ENCODE assay signal across 8 cellular contexts in the genomic region with DNA sequence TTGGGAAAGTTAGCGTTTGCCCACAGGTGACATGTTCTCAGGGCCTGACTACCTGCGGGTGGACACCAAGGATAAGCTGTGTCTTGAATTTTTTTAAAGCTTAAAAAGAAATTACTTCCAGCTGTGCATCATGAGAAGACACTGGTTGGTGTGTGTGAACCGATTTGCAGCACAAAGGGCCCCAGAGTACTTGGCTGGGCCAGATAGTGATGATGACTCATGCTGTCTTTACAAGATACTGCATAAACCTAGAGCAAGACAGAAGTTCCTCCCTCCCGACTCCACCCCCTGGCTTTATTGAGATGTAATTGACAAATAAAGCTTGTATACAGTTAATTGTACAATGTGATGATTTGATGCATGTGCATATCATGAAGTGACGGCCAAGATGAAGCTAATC.
DNase-seq lines count a peak whose midpoint lies in the region; TF ChIP-seq lines count a peak whose summit lies in the region.

No MANE protein-coding gene starts in this region.

- H3K36me3 ChIP-seq in NT2/D1 (ENCODE audit: insufficient read depth, insufficient read length, low read length): no peaks in the 10 kb centered on the region

- H3K27me3 ChIP-seq in NT2/D1 (ENCODE audit: insufficient read depth, insufficient read length): no peaks in the 10 kb centered on the region

- in situ Hi-C loops in GM13977 (cut with MboI; ENCODE audit: low pct_unique_long_range_greater_than_20kb, low sequenced_read_pairs, unreplicated experiment): no loop called here

- H3K9ac ChIP-seq in NT2/D1 (ENCODE audit: insufficient read length, low read depth): no peak overlapping the region

- TF ChIP-seq CTCF in nephron (IDR thresholded peaks at IDR 0.05; ENCODE audit: unreplicated experiment in 3 of 3): no peak
- no peak for TF ChIP-seq CTCF in GM13977 (IDR thresholded peaks at IDR 0.05; ENCODE audit: extremely low read depth, insufficient read depth, missing control alignments)

- H3K4me1 Mint-ChIP-seq in nephron: peaks cover 66% of the 10 kb centered on the region
- no peaks in the 10 kb centered on the region for H3K4me1 Mint-ChIP-seq in activated naive CD8-positive, alpha-beta T cell treated with anti-CD3 and anti-CD28 coated beads for 36 hours

- peak overlapping the region; percentile 93 to 99 (median 97) for H3K27ac Mint-ChIP-seq in nephron
- H3K27ac Mint-ChIP-seq in activated naive CD8-positive, alpha-beta T cell treated with anti-CD3 and anti-CD28 coated beads for 36 hours: no peak overlapping the region

- no peaks in the 10 kb centered on the region for H3K27me3 Mint-ChIP-seq in nephron (ENCODE audit: low read depth)
- peaks cover 10% of the 10 kb centered on the region for H3K27me3 Mint-ChIP-seq in activated naive CD8-positive, alpha-beta T cell treated with anti-CD3 and anti-CD28 coated beads for 36 hours

- peaks cover 17% of the 10 kb centered on the region for H3K9me3 ChIP-seq in NT2/D1 (ENCODE audit: insufficient read depth, low read length)

- no peak overlapping the region for H3K27ac ChIP-seq in epithelial cell of prostate

- H3K4me1 ChIP-seq in NT2/D1 (ENCODE audit: insufficient read depth, insufficient read length): peaks cover 5% of the 10 kb centered on the region

- H3K4me3 Mint-ChIP-seq in nephron: peak overlapping the region in 1 of 3 experiments; percentile 43
- H3K4me3 Mint-ChIP-seq in activated naive CD8-positive, alpha-beta T cell treated with anti-CD3 and anti-CD28 coated beads for 36 hours: no peak overlapping the region

- DNase-seq in Daoy (ENCODE audit: low read depth) (peak; percentile 86), NT2/D1 (ENCODE audit: low read depth, low spot score) (peak; percentile 77), epithelial cell of prostate (ENCODE audit: low read depth, low spot score) (peak; percentile 65), activated T-cell treated with anti-CD3 and anti-CD28 coated beads for 4 hours (no peak), GM13977 (ENCODE audit: low spot score) (no peak)
- no peak for DNase-seq in activated naive CD8-positive, alpha-beta T cell treated with anti-CD3 and anti-CD28 coated beads for 36 hours
- DNase-seq in stimulated activated CD4-positive, alpha-beta T cell treated with anti-CD3 and anti-CD28 coated beads, Interleukin-2, amount 100 ng/mL, for 48 hours: no peak

- H3K36me3 Mint-ChIP-seq in nephron (ENCODE audit: low read depth): no peaks in the 10 kb centered on the region
- H3K36me3 Mint-ChIP-seq in activated naive CD8-positive, alpha-beta T cell treated with anti-CD3 and anti-CD28 coated beads for 36 hours: no peaks in the 10 kb centered on the region

- no peak overlapping the region for H3K4me3 ChIP-seq in NT2/D1 (ENCODE audit: insufficient read length, low read depth)

- no peaks in the 10 kb centered on the region for H3K9me3 Mint-ChIP-seq in nephron
- H3K9me3 Mint-ChIP-seq in activated naive CD8-positive, alpha-beta T cell treated with anti-CD3 and anti-CD28 coated beads for 36 hours: no peaks in the 10 kb centered on the region

Comparison
In these comparisons a context has a peak if more than half of its experiments do, and no peak if none do; other contexts are left out.
1. DNase-seq: peak in Daoy (single experiment), NT2/D1 (single experiment) and epithelial cell of prostate (single experiment); none in activated naive CD8-positive, alpha-beta T cell treated with anti-CD3 and anti-CD28 coated beads for 36 hours (single experiment), activated T-cell treated with anti-CD3 and anti-CD28 coated beads for 4 hours (single experiment), stimulated activated CD4-positive, alpha-beta T cell treated with anti-CD3 and anti-CD28 coated beads, Interleukin-2, amount 100 ng/mL, for 48 hours (0 of 2) and GM13977 (single experiment).